20 cellular contexts compared by ENCODE assay signal in genomic region chr12:13114251-13115052, GRCh38. TPM values are rescaled to one million over a fixed set of nuclear protein-coding genes. Genes with fewer than 3 reads are reported as not detected.
DNase-seq lines count a peak whose midpoint lies in the region; ATAC-seq and TF ChIP-seq lines count a peak whose summit lies in the region.
"Had no signal": no experiment of that assay in that cellular context is flagged by ENCODE, and none has a peak within 500 bp of the region (broad histone marks: within the 10 kb centered on the region; RNA-seq: fewer than 3 reads in every experiment).

No MANE protein-coding gene starts in this region.

- H4K8ac ChIP-seq in IMR-90 (ENCODE audit: low read depth in 2 of 2, low read length in 2 of 2) = no peak overlapping the region

- TF ChIP-seq CTCF in IMR-90 (conservative IDR thresholded peaks at IDR 0.05; ENCODE audit: low read depth, low read length) = no peak
- TF ChIP-seq CTCF in Calu3 (IDR thresholded peaks at IDR 0.05; ENCODE audit: unreplicated experiment) = no peak
- TF ChIP-seq CTCF in uterus (IDR thresholded peaks at IDR 0.05) = no peak

- 56% methylated on average over 6 of the region's 15 CpGs; no CpG with 5 or more reads in 1 of the 2 experiments for WGBS in IMR-90 (ENCODE audit: extremely low coverage in 2 of 2, insufficient read length in 1 of 2), 2 experiments

- H2AK5ac ChIP-seq in IMR-90 (ENCODE audit: low read depth, low read length) = no peak overlapping the region

- no peak overlapping the region for H2AK9ac ChIP-seq in IMR-90 (replicated peaks; ENCODE audit: low read depth, low read length, poor library complexity)

- no peak overlapping the region for H3K56ac ChIP-seq in IMR-90 (ENCODE audit: extremely low read depth, insufficient read depth, low read length)

- in situ Hi-C loops in IMR-90 (cut with MboI; ENCODE audit: low sequenced_read_pairs) = no loop called here

- BruUV-seq in IMR-90 (replicated peaks; lab: Mats Ljungman, UMichigan) (no TSS peak), Calu3 (replicated peaks; lab: Mats Ljungman, UMichigan) (no TSS peak)

- H3K4me1 ChIP-seq in IMR-90 (ENCODE audit: control insufficient read depth, insufficient read depth, low read length) = peaks cover 2% of the 10 kb centered on the region; the same call in 1 of the 2 replicates
- no peaks in the 10 kb centered on the region for H3K4me1 ChIP-seq in uterus
- H3K4me1 ChIP-seq: tibial artery had no signal

- H3K4me3 Mint-ChIP-seq in Calu3 (ENCODE audit: low read depth, unreplicated experiment) = no peak overlapping the region
- H3K4me3 Mint-ChIP-seq: activated CD4-positive, alpha-beta memory T cell treated with anti-CD3 and anti-CD28 coated beads, Interleukin-2, amount 10 ng/mL, durations not matched to agents 7 days and 5 days had no signal

- no peak overlapping the region for H2BK5ac ChIP-seq in IMR-90 (ENCODE audit: low read depth, low read length, poor library complexity, severe bottlenecking)

- H4K20me1 ChIP-seq in IMR-90 (ENCODE audit: insufficient read depth, low read length) = no peaks in the 10 kb centered on the region

- H3K9me1 ChIP-seq in IMR-90 (ENCODE audit: insufficient read depth, low read length) = no peaks in the 10 kb centered on the region

- H3K4me3 ChIP-seq in IMR-90 (ENCODE audit: insufficient read depth, low read depth, low read length) = no peak overlapping the region
- H3K4me3 ChIP-seq in uterus = no peak overlapping the region
- H3K4me3 ChIP-seq: dorsolateral prefrontal cortex, mucosa of descending colon, tibial artery had no signal

- H3K9ac ChIP-seq in IMR-90 (ENCODE audit: low read depth, low read length) = no peak overlapping the region

- H4K91ac ChIP-seq in IMR-90 (ENCODE audit: insufficient read depth, low read depth, low read length) = no peak overlapping the region

- H3K27me3 Mint-ChIP-seq in Calu3 (ENCODE audit: unreplicated experiment) = peaks cover 7% of the 10 kb centered on the region

- no peak overlapping the region for H2BK15ac ChIP-seq in IMR-90 (ENCODE audit: low read depth, low read length)

- H3K18ac ChIP-seq in IMR-90 (ENCODE audit: low read depth, low read length) = no peak overlapping the region

- no peaks in the 10 kb centered on the region for H3K36me3 Mint-ChIP-seq in Calu3 (ENCODE audit: insufficient read depth, unreplicated experiment)

- no peak for DNase-seq in IMR-90
- peak; percentile 92 for DNase-seq in cerebellar cortex (ENCODE audit: low spot score)
- peak; percentile 88 for DNase-seq in left kidney (ENCODE audit: low read depth, low spot score)
- no peak for DNase-seq in sciatic nerve (ENCODE audit: low spot score)
- DNase-seq in Calu3 = no peak
- DNase-seq in uterus = no peak
- DNase-seq in SHP77 (lab: John Stamatoyannopoulos, UW) = no peak
- DNase-seq: activated CD4-positive, alpha-beta memory T cell treated with anti-CD3 and anti-CD28 coated beads, Interleukin-2, amount 10 ng/mL, durations not matched to agents 7 days and 5 days; aorta; dorsolateral prefrontal cortex; mucosa of descending colon; NCI-H2171 treated with DMSO at 0.1 percent for 48 hours; stimulated activated CD4-positive, alpha-beta T cell treated with anti-CD3 and anti-CD28 coated beads, Interleukin-1b, Interleukin-23, amount 100 ng/mL, for 48 hours; stimulated activated CD8-positive, alpha-beta memory T cell treated with anti-CD3 and anti-CD28 coated beads, Interleukin-4, amount 100 ng/mL, for 48 hours; tibial artery had no signal

- no peak overlapping the region for H3K14ac ChIP-seq in IMR-90 (replicated peaks; ENCODE audit: low read depth, low read length)

- TF ChIP-seq RAD21 in IMR-90 (IDR thresholded peaks at IDR 0.05; ENCODE audit: low read length) = no peak

- intact Hi-C loops in IMR-90 (cut with micrococcal nuclease) = no loop called here
- intact Hi-C loops in sciatic nerve (cut with DNase I) = no loop called here
- intact Hi-C loops in Calu3 (cut with micrococcal nuclease; ENCODE audit: unreplicated experiment) = no loop called here
- intact Hi-C loops in uterus (cut with DNase I; ENCODE audit: low total_unique reads) = no loop called here

- no peak overlapping the region for H3K27ac Mint-ChIP-seq in Calu3 (ENCODE audit: unreplicated experiment)
- H3K27ac Mint-ChIP-seq: activated CD4-positive, alpha-beta memory T cell treated with anti-CD3 and anti-CD28 coated beads, Interleukin-2, amount 10 ng/mL, durations not matched to agents 7 days and 5 days; activated T-helper 2 cell treated with anti-CD3 and anti-CD28 coated beads, Interferon-gamma antibody, Interleukin-2, Interleukin-4, amounts not matched to agents 10 μg/mL and 5 μg/mL and 100 μg/mL, durations not matched to agents 14 hours and 24 hours and 36 hours; progenitor cell of endocrine pancreas had no signal

- ATAC-seq in IMR-90 (ENCODE audit: low read depth) (no peak), sciatic nerve (peak; percentile 7), HG02623 (IDR thresholded peaks at IDR 0.05; ENCODE audit: unreplicated experiment) (no peak)
- ATAC-seq: mucosa of descending colon had no signal

- H3K9me3 ChIP-seq in IMR-90 (ENCODE audit: control insufficient read depth, insufficient read depth, low read length) (peaks cover 4% of the 10 kb centered on the region), uterus (no peaks in the 10 kb centered on the region)
- H3K9me3 ChIP-seq: mucosa of descending colon, tibial artery had no signal

- no peak overlapping the region for H3K4ac ChIP-seq in IMR-90 (ENCODE audit: low read depth, low read length)

- no peaks in the 10 kb centered on the region for H3K79me1 ChIP-seq in IMR-90 (ENCODE audit: low read depth in 1 of 2, low read length in 2 of 2)

- no peaks in the 10 kb centered on the region for H3K36me3 ChIP-seq in IMR-90 (ENCODE audit: control insufficient read depth, insufficient read depth, low read length)
- H3K36me3 ChIP-seq in uterus = no peaks in the 10 kb centered on the region
- H3K36me3 ChIP-seq: tibial artery had no signal

- H2AFZ ChIP-seq in IMR-90 (replicated peaks; ENCODE audit: low read length, poor library complexity) = no peak overlapping the region

- no peak overlapping the region for H3K23ac ChIP-seq in IMR-90 (ENCODE audit: low read depth, low read length)

- H3K4me1 Mint-ChIP-seq in Calu3 (ENCODE audit: low read depth, unreplicated experiment) = peaks cover 19% of the 10 kb centered on the region
- H3K4me1 Mint-ChIP-seq: activated CD4-positive, alpha-beta memory T cell treated with anti-CD3 and anti-CD28 coated beads, Interleukin-2, amount 10 ng/mL, durations not matched to agents 7 days and 5 days had no signal

- 0 out of 2 replicates have a peak overlapping the region, but pooled peaks have one; percentile 14 for H2BK120ac ChIP-seq in IMR-90 (ENCODE audit: low read depth, low read length)

- H3K27me3 ChIP-seq in IMR-90 (ENCODE audit: control insufficient read depth, insufficient read depth, low read length) (no peaks in the 10 kb centered on the region), uterus (no peaks in the 10 kb centered on the region)
- H3K27me3 ChIP-seq: dorsolateral prefrontal cortex had no signal

- TF ChIP-seq POLR2A in IMR-90 (IDR thresholded peaks at IDR 0.05; ENCODE audit: low read depth, low read length) (no peak), uterus (IDR thresholded peaks at IDR 0.05) (no peak)

- POLR2A ChIA-PET in IMR-90 (lab: Charles Lee; ENCODE audit: unreplicated experiment) = no interaction called here

- CTCF ChIA-PET in IMR-90 (lab: Yijun Ruan, JAX) (no interaction called here), Calu3 (lab: Charles Lee) (interaction anchor here (0.6 kb wide), 1 partner anchor 1353 kb away, joined by 5 read pairs; no protein-coding TSS in a partner anchor)

- H4K5ac ChIP-seq in IMR-90 (ENCODE audit: low read depth, low read length) = no peak overlapping the region

- H3K27ac ChIP-seq in IMR-90 (ENCODE audit: insufficient read depth, low read length) (no peak overlapping the region), uterus (no peak overlapping the region)
- H3K27ac ChIP-seq: C4-2B, dorsolateral prefrontal cortex, tibial artery had no signal

- no peaks in the 10 kb centered on the region for H3K9me3 Mint-ChIP-seq in Calu3 (ENCODE audit: low read depth, unreplicated experiment)
- H3K9me3 Mint-ChIP-seq: activated CD4-positive, alpha-beta memory T cell treated with anti-CD3 and anti-CD28 coated beads, Interleukin-2, amount 10 ng/mL, durations not matched to agents 7 days and 5 days; activated T-helper 2 cell treated with anti-CD3 and anti-CD28 coated beads, Interferon-gamma antibody, Interleukin-2, Interleukin-4, amounts not matched to agents 10 μg/mL and 5 μg/mL and 100 μg/mL, durations not matched to agents 14 hours and 24 hours and 36 hours had no signal

- dilution Hi-C loops in IMR-90 (cut with HindIII; ENCODE audit: low sequenced_read_pairs, unreplicated experiment) = no loop called here

- H2BK20ac ChIP-seq in IMR-90 (ENCODE audit: low read depth, low read length) = no peak overlapping the region

- no peak overlapping the region for H3K4me2 ChIP-seq in IMR-90 (ENCODE audit: low read depth, low read length)

TF ChIP-seq in IMR-90, 13 proteins besides CTCF, POLR2A, EP300 and RAD21:
- TF ChIP-seq MAFK (IDR thresholded peaks at IDR 0.05; ENCODE audit: low read depth, low read length) (no peak), FOS (IDR thresholded peaks at IDR 0.05; ENCODE audit: low read depth, low read length) (no peak)

RNA-seq across cellular contexts. Expression of gene GSG1, which starts 11.0 kb away (rescaled TPM):
- total RNA-seq in IMR-90 (2012; rRNA removed) (2.5 and 2.9 TPM in 2 replicates), sciatic nerve (not detected), Calu3 (2022) (0.47 TPM in 1 of 2 replicates, not detected in the other), uterus (not detected)
- polyA plus RNA-seq in IMR-90 (2012; rRNA removed) = 1.8 and 2.1 TPM in 2 replicates
- polyA plus RNA-seq in IMR-90 (2012; cell fraction: cytosol; rRNA removed) = 1.6 and 2.0 TPM in 2 replicates
- 0.99 and 1.5 TPM in 2 replicates for polyA plus RNA-seq in IMR-90 (2012; cell fraction: nucleus; rRNA removed; ENCODE audit: low replicate concordance)
- total RNA-seq: activated CD4-positive, alpha-beta memory T cell treated with anti-CD3 and anti-CD28 coated beads, Interleukin-2, amount 10 ng/mL, durations not matched to agents 7 days and 5 days; activated T-helper 2 cell treated with anti-CD3 and anti-CD28 coated beads, Interferon-gamma antibody, Interleukin-2, Interleukin-4, amounts not matched to agents 10 μg/mL and 5 μg/mL and 100 μg/mL, durations not matched to agents 14 hours and 24 hours and 36 hours; aorta; HT-29; mucosa of descending colon had no signal
- polyA plus RNA-seq: aorta had no signal

Comparison
In these comparisons a context has a peak if more than half of its experiments do, and no peak if none do; other contexts are left out.
1. DNase-seq: peak in cerebellar cortex (single experiment) and left kidney (single experiment); none in IMR-90 (single experiment), sciatic nerve (single experiment), Calu3 (single experiment), uterus (0 of 2) and SHP77 (0 of 2).